In the genomic region with DNA sequence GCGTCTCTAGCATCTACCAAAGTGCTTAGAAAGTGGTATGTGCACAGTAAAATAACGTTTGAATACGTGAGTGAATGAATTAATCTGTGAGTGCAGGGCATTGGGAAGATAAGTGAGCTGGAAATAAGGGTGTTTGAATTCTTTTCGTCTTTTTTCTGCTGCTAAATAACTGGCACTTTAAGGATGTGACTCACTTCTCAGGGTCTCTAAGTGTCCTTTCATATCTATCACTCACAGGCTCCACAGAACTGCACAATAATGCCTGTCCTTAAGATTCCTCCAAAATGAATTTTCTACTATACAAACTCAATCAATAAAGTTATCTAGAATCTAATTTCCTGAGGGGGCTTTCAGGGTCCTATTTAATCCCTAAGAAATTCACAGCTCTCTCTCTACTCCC, we compare ENCODE assay signal across 18 cellular contexts. TPM values are rescaled to one million over a fixed set of nuclear protein-coding genes. Genes with fewer than 3 reads are reported as not detected.
DNase-seq lines count a peak whose midpoint lies in the region; ATAC-seq and TF ChIP-seq lines count a peak whose summit lies in the region.
"Had no signal": no experiment of that assay in that cellular context is flagged by ENCODE, and none has a peak within 500 bp of the region (broad histone marks: within the 10 kb centered on the region; RNA-seq: fewer than 3 reads in every experiment).

No MANE protein-coding gene starts in this region.

- H3K4me1 ChIP-seq in mesodermal cell (ENCODE audit: control insufficient read depth, insufficient read depth, low read length, poor library complexity, severe bottlenecking), result peaks cover 13% of the 10 kb centered on the region
- H3K4me1 ChIP-seq in BE2C, result peaks cover 17% of the 10 kb centered on the region

- H3K4me3 ChIP-seq in mesodermal cell (ENCODE audit: extremely low read depth, insufficient read depth, low read length, poor library complexity, severe bottlenecking) (no peak overlapping the region), BE2C (ENCODE audit: low read depth, low read length) (no peak overlapping the region)

- H3K27me3 ChIP-seq in BE2C, result no peaks in the 10 kb centered on the region

- H3K36me3 ChIP-seq in mesodermal cell (ENCODE audit: control insufficient read depth, insufficient read depth, low read length) (no peaks in the 10 kb centered on the region), BE2C (no peaks in the 10 kb centered on the region)

- ATAC-seq in GM21423 (IDR thresholded peaks at IDR 0.05; ENCODE audit: unreplicated experiment), result no peak

- DNase-seq in NCI-H1092 treated with DMSO at 0.1 percent for 48 hours (lab: John Stamatoyannopoulos, UW), result peak; percentile 70
- no peak for DNase-seq in NCI-H1092 (lab: John Stamatoyannopoulos, UW)
- peak; percentile 7 for DNase-seq in DMS79 (lab: John Stamatoyannopoulos, UW)
- peak; percentile 2 for DNase-seq in OCI-M1 (lab: John Stamatoyannopoulos, UW)
- no peak for DNase-seq in BE2C
- no peak for DNase-seq in NOMO-1 treated with dmso at 0.1 percent for 144 hours (lab: John Stamatoyannopoulos, UW; ENCODE audit: unreplicated experiment)
- DNase-seq: C1 segment of cervical spinal cord, DMS153, GF-D8, KG1, NCI-H1048, NCI-H1694 treated with DMSO at 0.1 percent for 48 hours, NCI-H2171, NCI-H526, SIG-M5 had no signal

- WGBS in mesodermal cell (ENCODE audit: insufficient coverage in 2 of 2), 2 experiments, result 48 to 67% methylated on average over 3 of the region's 4 CpGs

- peak overlapping the region; percentile 43 for H3K27ac ChIP-seq in mesodermal cell (ENCODE audit: low read depth, low read length, severe bottlenecking)
- H3K27ac ChIP-seq: 22Rv1 had no signal

- TF ChIP-seq CTCF in BE2C (IDR thresholded peaks at IDR 0.05; ENCODE audit: low read depth, low read length), result no peak

- no peaks in the 10 kb centered on the region for H3K9me3 ChIP-seq in mesodermal cell (ENCODE audit: control insufficient read depth, low read length)
- H3K9me3 ChIP-seq in BE2C, result no peaks in the 10 kb centered on the region

RNA-seq across cellular contexts. Expression of a gene that starts 3.2 kb away (rescaled TPM):
- 3.8 TPM for polyA plus RNA-seq in mesodermal cell (2013, experiment 1 of 2)
- 4.8 TPM for polyA plus RNA-seq in mesodermal cell (2013, experiment 2 of 2)
- polyA plus RNA-seq in BE2C (2012; ENCODE audit: insufficient read depth, insufficient read length, low read depth), result 8.2 TPM

Comparison
In these comparisons a context has a peak if more than half of its experiments do, and no peak if none do; other contexts are left out.
1. DNase-seq: peak in NCI-H1092 treated with DMSO at 0.1 percent for 48 hours (single experiment), DMS79 (single experiment) and OCI-M1 (single experiment); none in NCI-H1092 (single experiment), BE2C (single experiment) and NOMO-1 treated with dmso at 0.1 percent for 144 hours (single experiment).